Comparison of ENCODE assay signal across 8 cellular contexts in genomic region chrX:129930941-129931410, GRCh38. TPM values are rescaled to one million over a fixed set of nuclear protein-coding genes. Genes with fewer than 3 reads are reported as not detected.
DNase-seq lines count a peak whose midpoint lies in the region; ATAC-seq and TF ChIP-seq lines count a peak whose summit lies in the region.

No MANE protein-coding gene starts in this region.

- CTCF ChIA-PET in HCT116 (lab: Charles Lee), result no interaction called here

- H3K4me3 ChIP-seq in HCT116 (replicated peaks in 1 of 2; ENCODE audit: low read depth in 1 of 2, low read length in 2 of 2) (peak overlapping the region; percentile 51 to 59), adrenal gland (peak overlapping the region in 2 of 4 donors; percentile 34 to 60)

- H3K27me3 Mint-ChIP-seq in CD14-positive monocyte (ENCODE audit: low read depth in 3 of 3) (peaks cover 13 to 16% (median 14%) of the 10 kb centered on the region in 3 donors), type B pancreatic cell (peaks cover 28% of the 10 kb centered on the region)

- peak overlapping the region; percentile 80 to 89 for H3K4me3 Mint-ChIP-seq in CD14-positive monocyte
- H3K4me3 Mint-ChIP-seq in type B pancreatic cell, result peak overlapping the region; percentile 94

- peak overlapping the region; percentile 64 for H3K9ac ChIP-seq in HCT116 (ENCODE audit: low read length)

- intact Hi-C loops in CD14-positive monocyte (cut with micrococcal nuclease) (no loop called here), HCT116 (cut with micrococcal nuclease) (loop anchor here (2.0 kb wide), 1 partner anchor 52 kb away; the partner anchor contains the start of gene BCORL1), adrenal gland (cut with DNase I) (no loop called here)

- no peak for TF ChIP-seq RAD21 in HCT116 (IDR thresholded peaks at IDR 0.05; ENCODE audit: low read depth)

- H3K4me1 Mint-ChIP-seq in CD14-positive monocyte, result peaks cover 12% of the 10 kb centered on the region
- H3K4me1 Mint-ChIP-seq in type B pancreatic cell (ENCODE audit: unreplicated experiment), result no peaks in the 10 kb centered on the region

- H4K20me1 ChIP-seq in HCT116 (ENCODE audit: insufficient read depth), result no peaks in the 10 kb centered on the region

- POLR2A ChIA-PET in HCT116 (lab: Charles Lee), result no interaction called here

- BruUV-seq in HCT116 (replicated peaks; lab: Mats Ljungman, UMichigan), result no TSS peak

- H3K27ac ChIP-seq in HCT116 (ENCODE audit: low read depth, low read length) (peak overlapping the region; percentile 42), adrenal gland (peak overlapping the region in 4 of 5 donors; percentile 51 to 94 (median 77)), layer of hippocampus (ENCODE audit: low read depth, low read length) (peak overlapping the region; percentile 94)

- H3K36me3 Mint-ChIP-seq in CD14-positive monocyte (peaks cover 17 to 20% of the 10 kb centered on the region in 2 donors), type B pancreatic cell (peaks cover 7% of the 10 kb centered on the region)

- H3K36me3 ChIP-seq in HCT116 (ENCODE audit: control insufficient read depth in 1 of 2, insufficient read depth in 2 of 2, low read length in 2 of 2) (peaks cover 6 to 9% of the 10 kb centered on the region in 2 experiments; a peak in 3 of 4 replicates), adrenal gland (replicated peaks in 1 of 2) (peaks cover 0 to 8% of the 10 kb centered on the region in 2 donors)

- peak; percentile 6 for ATAC-seq in HCT116

- no peaks in the 10 kb centered on the region for H3K79me2 ChIP-seq in HCT116 (ENCODE audit: insufficient read depth, low read length)

- peak overlapping the region; percentile 82 for H3K4me2 ChIP-seq in HCT116 (ENCODE audit: low read length)

- H2AFZ ChIP-seq in HCT116 (ENCODE audit: low read depth, low read length, poor library complexity, severe bottlenecking), result no peak overlapping the region

- RAD21 ChIA-PET in HCT116 (lab: Charles Lee; ENCODE audit: low non-redundant PET in 1 of 2, low total read pairs in 2 of 2, uncharacterized antibody in 2 of 2, unreplicated experiment in 2 of 2), result interaction anchor here in 1 of 2 experiments (0.6 kb wide), 1 partner anchor 108 kb away, joined by 3 read pairs; no protein-coding TSS in a partner anchor

- H3K9me2 ChIP-seq in HCT116 (ENCODE audit: insufficient read depth), result no peaks in the 10 kb centered on the region

- DNase-seq in CD14-positive monocyte (ENCODE audit: low spot score) (no peak), HCT116 (ENCODE audit: low read depth, low spot score) (no peak), adrenal gland (peak in 2 of 7 donors; percentile 18 to 55), type B pancreatic cell (ENCODE audit: extremely low spot score, unreplicated experiment) (no peak), globus pallidus (ENCODE audit: low spot score) (no peak), OCI-M2 (lab: John Stamatoyannopoulos, UW; ENCODE audit: unreplicated experiment) (no peak)
- DNase-seq in activated effector memory CD4-positive, alpha-beta T cell treated with anti-CD3 and anti-CD28 coated beads, Interleukin-2, amount 50 U/mL, for 16 hours, result no peak

- no peaks in the 10 kb centered on the region for H3K27me3 ChIP-seq in HCT116 (ENCODE audit: insufficient read depth, low read length)
- peaks cover 4% of the 10 kb centered on the region for H3K27me3 ChIP-seq in adrenal gland
- no peaks in the 10 kb centered on the region for H3K27me3 ChIP-seq in layer of hippocampus (ENCODE audit: control insufficient read depth, insufficient read depth, low read length)

- H3K9me3 Mint-ChIP-seq in CD14-positive monocyte, result peaks cover 0 to 16% (median 0%) of the 10 kb centered on the region in 7 donors
- no peaks in the 10 kb centered on the region for H3K9me3 Mint-ChIP-seq in type B pancreatic cell

- WGBS in adrenal gland, 4 donors, result 7 to 31% (median 18%) methylated on average over 9 to 13 of the region's 13 CpGs

- TF ChIP-seq CTCF in CD14-positive monocyte (IDR thresholded peaks at IDR 0.05), result no peak
- TF ChIP-seq CTCF in HCT116 (IDR thresholded peaks at IDR 0.05 in 2 of 3, conservative IDR thresholded peaks at IDR 0.05 in 1 of 3; ENCODE audit: borderline replicate concordance in 1 of 3, insufficient read depth in 1 of 3, low read depth in 2 of 3, low read length in 2 of 3), result no peak
- TF ChIP-seq CTCF in adrenal gland (IDR thresholded peaks at IDR 0.05), result no peak
- no peak for TF ChIP-seq CTCF in type B pancreatic cell (conservative IDR thresholded peaks at IDR 0.05)

- H3K4me1 ChIP-seq in HCT116 (ENCODE audit: control insufficient read depth in 1 of 2, insufficient read depth in 2 of 2, low read length in 2 of 2), result peaks cover 0 to 6% of the 10 kb centered on the region in 2 experiments; a peak in 1 of 4 replicates
- no peaks in the 10 kb centered on the region for H3K4me1 ChIP-seq in adrenal gland (replicated peaks in 1 of 2)

- H3K9me3 ChIP-seq in HCT116 (ENCODE audit: control insufficient read depth in 1 of 2, insufficient read depth in 1 of 2, low read depth in 1 of 2, low read length in 2 of 2) (no peaks in the 10 kb centered on the region), adrenal gland (replicated peaks in 1 of 3) (no peaks in the 10 kb centered on the region)

- no peak for TF ChIP-seq POLR2A in HCT116 (IDR thresholded peaks at IDR 0.05; ENCODE audit: borderline replicate concordance, extremely low read depth, insufficient read depth, insufficient read length)
- TF ChIP-seq POLR2A in adrenal gland (IDR thresholded peaks at IDR 0.05), result no peak

- H3K27ac Mint-ChIP-seq in CD14-positive monocyte (peak overlapping the region; percentile 84 to 97 (median 90)), type B pancreatic cell (peak overlapping the region; percentile 97)

TF ChIP-seq in HCT116, 20 proteins besides CTCF, POLR2A, EP300 and RAD21:
- TF ChIP-seq POLR2AphosphoS5 (IDR thresholded peaks at IDR 0.05; ENCODE audit: low read depth, low read length) (no peak; the same call in 1 of the 2 replicates), EZH2 (IDR thresholded peaks at IDR 0.05) (no peak), TCF7L2 (IDR thresholded peaks at IDR 0.05; ENCODE audit: borderline replicate concordance, extremely low read depth, insufficient read depth, insufficient read length) (no peak), ZNF274 (IDR thresholded peaks at IDR 0.05; ENCODE audit: low read depth, low read length) (no peak), SRF (IDR thresholded peaks at IDR 0.05; ENCODE audit: low read depth) (no peak)

RNA-seq across cellular contexts. Expression of gene UTP14A, which starts 25.0 kb away (rescaled TPM):
- polyA plus RNA-seq in CD14-positive monocyte (1 to 10 TPM; 2.9 to 3.8 TPM), adrenal gland (10 to 100 TPM; 10.7 to 28.1 (median 11.1) TPM)
- total RNA-seq in HCT116 (2021; ENCODE audit: unreplicated experiment) (28.3 TPM), adrenal gland (10 to 100 TPM; 10.1 to 17.5 (median 15.1) TPM), type B pancreatic cell (ENCODE audit: low replicate concordance) (21.9 and 22.4 TPM in 2 replicates)
- 7.3 and 13.1 TPM in 2 replicates for polyA plus RNA-seq in HCT116 (2012)

RNA-seq across cellular contexts. Expression of gene BCORL1, which starts 51.5 kb away (rescaled TPM):
- polyA plus RNA-seq in CD14-positive monocyte, result under 1 TPM; 0.69 to 0.72 TPM
- total RNA-seq in HCT116 (2021; ENCODE audit: unreplicated experiment), result 30.8 TPM
- 14.7 and 16.5 TPM in 2 replicates for polyA plus RNA-seq in HCT116 (2012)
- total RNA-seq in adrenal gland, result 10 to 100 TPM in 4 of 8 donors, 1 to 10 TPM in 4; 4.2 to 18.5 (median 10.2) TPM
- 1 to 10 TPM; 2.8 to 8.4 (median 5.5) TPM for polyA plus RNA-seq in adrenal gland
- total RNA-seq in type B pancreatic cell (ENCODE audit: low replicate concordance), result 20.9 and 24.0 TPM in 2 replicates

Comparison
In these comparisons a context has a peak if more than half of its experiments do, and no peak if none do; other contexts are left out.
1. H3K27ac ChIP-seq: peak in every context shown above with its lines; median percentile 94 in layer of hippocampus; 77 in adrenal gland; 42 in HCT116.